14 cellular contexts compared by ENCODE assay signal in the genomic region with DNA sequence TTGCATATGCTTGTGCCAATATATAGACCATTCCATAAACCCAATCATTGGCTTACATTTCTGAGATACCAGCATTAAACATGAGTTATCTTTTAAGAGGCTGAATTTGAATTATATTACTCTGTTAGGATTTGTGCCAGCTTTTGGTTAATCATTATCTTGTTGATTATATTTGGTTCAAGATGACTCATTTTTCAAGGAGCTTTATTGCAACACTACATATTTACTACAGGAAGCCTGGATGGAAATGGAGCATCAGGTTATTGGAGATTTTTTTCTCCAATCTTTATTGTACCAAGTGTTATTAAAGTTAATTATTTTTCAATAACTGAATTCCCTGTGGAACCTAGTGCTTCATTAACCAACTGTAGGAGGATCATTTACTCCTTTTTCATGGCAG. TPM values are rescaled to one million over a fixed set of nuclear protein-coding genes. Genes with fewer than 3 reads are reported as not detected.
DNase-seq lines count a peak whose midpoint lies in the region; ATAC-seq, FAIRE-seq and TF ChIP-seq lines count a peak whose summit lies in the region.
"Had no signal": no experiment of that assay in that cellular context is flagged by ENCODE, and none has a peak within 500 bp of the region (broad histone marks: within the 10 kb centered on the region; RNA-seq: fewer than 3 reads in every experiment).

No MANE protein-coding gene starts in this region.

- H3K9me3 ChIP-seq in HEK293 (ENCODE audit: control insufficient read depth, insufficient read depth, low read depth, low read length) (no peaks in the 10 kb centered on the region), adrenal gland (replicated peaks in 1 of 3) (no peaks in the 10 kb centered on the region), gastrocnemius medialis (no peaks in the 10 kb centered on the region)
- H3K9me3 ChIP-seq in CD8-positive, alpha-beta T cell (ENCODE audit: low read length): no peaks in the 10 kb centered on the region
- H3K9me3 ChIP-seq: SJSA1 had no signal

- H3K36me3 ChIP-seq in HEK293 (ENCODE audit: control insufficient read depth in 2 of 2, insufficient read depth in 1 of 2, low read length in 2 of 2) (no peaks in the 10 kb centered on the region; a peak in 1 of 3 replicates), adrenal gland (replicated peaks in 1 of 2) (no peaks in the 10 kb centered on the region), gastrocnemius medialis (no peaks in the 10 kb centered on the region)
- no peaks in the 10 kb centered on the region for H3K36me3 ChIP-seq in CD8-positive, alpha-beta T cell (ENCODE audit: insufficient read depth, low read length)
- H3K36me3 ChIP-seq: SJSA1 had no signal

- no peak overlapping the region for H3K27ac Mint-ChIP-seq in CD8-positive, alpha-beta T cell
- H3K27ac Mint-ChIP-seq: activated CD4-positive, alpha-beta T cell treated with anti-CD3 and anti-CD28 coated beads, Interleukin-2, amount 10 ng/mL, durations not matched to agents 24 days and 14 days; stimulated activated naive B cell treated with anti-CD40 and anti-IgM and Interleukin-4, amounts not matched to agents 10 μg/mL and 1 μg/mL and 100 μg/mL, for 72 hours had no signal

- intact Hi-C loops in adrenal gland (cut with DNase I) (no loop called here), gastrocnemius medialis (cut with DNase I; ENCODE audit: low total_unique reads) (no loop called here)
- intact Hi-C loops in CD8-positive, alpha-beta T cell (cut with DNase I, micrococcal nuclease): loop anchor here in 1 of 2 experiments (5.0 kb wide), 1 partner anchor 328 kb away; no protein-coding TSS in a partner anchor

- DNase-seq in ACHN (peak; percentile 88), adrenal gland (no peak), germinal center (ENCODE audit: low spot score) (no peak), gastrocnemius medialis (no peak), pons (ENCODE audit: low spot score) (no peak)
- no peak for DNase-seq in CD8-positive, alpha-beta T cell
- DNase-seq: activated CD4-positive, alpha-beta T cell treated with anti-CD3 and anti-CD28 coated beads, Interleukin-2, amount 10 ng/mL, durations not matched to agents 24 days and 14 days; activated gamma-delta T cell treated with Interleukin-2 at 50 U/mL for 16 hours; CD4-positive, alpha-beta memory T cell; dorsolateral prefrontal cortex; stimulated activated naive B cell treated with anti-CD40 and anti-IgM and Interleukin-4, amounts not matched to agents 10 μg/mL and 1 μg/mL and 100 μg/mL, for 72 hours had no signal

- H3K27ac ChIP-seq in HEK293 (ENCODE audit: extremely low read depth, low read depth, low read length) (no peak overlapping the region), adrenal gland (peak overlapping the region in 3 of 5 donors; percentile 7 to 50 (median 39)), gastrocnemius medialis (no peak overlapping the region)
- no peak overlapping the region for H3K27ac ChIP-seq in CD8-positive, alpha-beta T cell (ENCODE audit: low read depth, low read length)
- H3K27ac ChIP-seq: dorsolateral prefrontal cortex, SJSA1 had no signal

- H3K36me3 Mint-ChIP-seq in CD8-positive, alpha-beta T cell: peaks cover 21% of the 10 kb centered on the region

- ATAC-seq in gastrocnemius medialis: no peak
- ATAC-seq in CD8-positive, alpha-beta T cell: no peak
- ATAC-seq: stimulated activated naive B cell treated with anti-CD40 and anti-IgM and Interleukin-4, amounts not matched to agents 10 μg/mL and 1 μg/mL and 100 μg/mL, for 72 hours had no signal

- no peaks in the 10 kb centered on the region for H3K27me3 Mint-ChIP-seq in CD8-positive, alpha-beta T cell (ENCODE audit: low read depth)
- H3K27me3 Mint-ChIP-seq: activated CD4-positive, alpha-beta T cell treated with anti-CD3 and anti-CD28 coated beads, Interleukin-2, amount 10 ng/mL, durations not matched to agents 24 days and 14 days; CD4-positive, alpha-beta memory T cell; stimulated activated naive B cell treated with anti-CD40 and anti-IgM and Interleukin-4, amounts not matched to agents 10 μg/mL and 1 μg/mL and 100 μg/mL, for 72 hours had no signal

- CTCF ChIA-PET in HEK293 (lab: Yijun Ruan, JAX): interaction anchor here (1.0 to 4.7 kb wide), 9 partner anchors 9 to 326 kb away, joined by 3 to 52 read pairs (median 4); no protein-coding TSS in a partner anchor
- CTCF ChIA-PET in CD8-positive, alpha-beta T cell (lab: Charles Lee): interaction anchor here (1.1 to 4.3 kb wide), 15 partner anchors 10 to 344 kb away, joined by 3 to 119 read pairs (median 9); no protein-coding TSS in a partner anchor

- FAIRE-seq in islet of Langerhans (lab: Jason Lieb, UNC): peak; percentile 100

- H3K27me3 ChIP-seq in adrenal gland: no peaks in the 10 kb centered on the region
- H3K27me3 ChIP-seq in gastrocnemius medialis: no peaks in the 10 kb centered on the region
- H3K27me3 ChIP-seq in CD8-positive, alpha-beta T cell (ENCODE audit: insufficient read depth, low read length): no peaks in the 10 kb centered on the region
- H3K27me3 ChIP-seq: dorsolateral prefrontal cortex, SJSA1 had no signal

- TF ChIP-seq CTCF in HEK293 (tag by site-specific recombination; IDR thresholded peaks at IDR 0.05) (no peak), adrenal gland (IDR thresholded peaks at IDR 0.05) (no peak), gastrocnemius medialis (IDR thresholded peaks at IDR 0.05 in 4 of 5, conservative IDR thresholded peaks at IDR 0.05 in 1 of 5) (no peak)
- no peak for TF ChIP-seq CTCF in CD8-positive, alpha-beta T cell (IDR thresholded peaks at IDR 0.05)

- H3K4me1 Mint-ChIP-seq in CD8-positive, alpha-beta T cell (ENCODE audit: low read depth): peaks cover 81% of the 10 kb centered on the region

- no peak for TF ChIP-seq POLR2A in adrenal gland (IDR thresholded peaks at IDR 0.05)
- TF ChIP-seq POLR2A in gastrocnemius medialis (IDR thresholded peaks at IDR 0.05): no peak

- POLR2A ChIA-PET in HEK293 (lab: Yijun Ruan, JAX): no interaction called here
- POLR2A ChIA-PET in CD8-positive, alpha-beta T cell (lab: Charles Lee): no interaction called here

- H3K4me1 ChIP-seq in HEK293 (ENCODE audit: control insufficient read depth, insufficient read depth, low read length) (peaks cover 19% of the 10 kb centered on the region), adrenal gland (replicated peaks in 1 of 2) (peaks cover 52 to 66% of the 10 kb centered on the region in 2 donors), gastrocnemius medialis (no peaks in the 10 kb centered on the region)
- H3K4me1 ChIP-seq in CD8-positive, alpha-beta T cell (ENCODE audit: insufficient read depth, low read length): peaks cover 51% of the 10 kb centered on the region

- in situ Hi-C loops in ACHN (cut with HindIII; ENCODE audit: low pct_ligation_motif_present, low pct_unique_long_range_greater_than_20kb, low sequenced_read_pairs) (no loop called here), gastrocnemius medialis (cut with MboI; ENCODE audit: low sequenced_read_pairs in 4 of 4) (no loop called here)

- H3K4me3 ChIP-seq in HEK293 (ENCODE audit: low read depth, low read length): no peak overlapping the region
- H3K4me3 ChIP-seq in adrenal gland: no peak overlapping the region
- no peak overlapping the region for H3K4me3 ChIP-seq in gastrocnemius medialis
- H3K4me3 ChIP-seq in CD8-positive, alpha-beta T cell (ENCODE audit: low read depth, low read length): no peak overlapping the region
- H3K4me3 ChIP-seq: dorsolateral prefrontal cortex, SJSA1 had no signal

- H3K9me3 Mint-ChIP-seq in CD8-positive, alpha-beta T cell: no peaks in the 10 kb centered on the region
- H3K9me3 Mint-ChIP-seq: activated CD4-positive, alpha-beta T cell treated with anti-CD3 and anti-CD28 coated beads, Interleukin-2, amount 10 ng/mL, durations not matched to agents 24 days and 14 days had no signal

- no peak overlapping the region for H3K4me3 Mint-ChIP-seq in CD8-positive, alpha-beta T cell
- H3K4me3 Mint-ChIP-seq: activated CD4-positive, alpha-beta T cell treated with anti-CD3 and anti-CD28 coated beads, Interleukin-2, amount 10 ng/mL, durations not matched to agents 24 days and 14 days; stimulated activated naive B cell treated with anti-CD40 and anti-IgM and Interleukin-4, amounts not matched to agents 10 μg/mL and 1 μg/mL and 100 μg/mL, for 72 hours had no signal

TF ChIP-seq in HEK293, 187 proteins besides CTCF, POLR2A, EP300 and RAD21 (continues in another document):
- TF ChIP-seq ZNF596 (tag by site-specific recombination; IDR thresholded peaks at IDR 0.05) (no peak), ZNF155 (tag by site-specific recombination; IDR thresholded peaks at IDR 0.05) (no peak), ZBTB1 (tag by site-specific recombination; IDR thresholded peaks at IDR 0.05) (no peak), ZNF292 (tag by site-specific recombination; IDR thresholded peaks at IDR 0.05; ENCODE audit: borderline replicate concordance, low read depth) (no peak), TCF7L2 (IDR thresholded peaks at IDR 0.05; ENCODE audit: borderline replicate concordance, low read depth, low read length) (no peak), ZNF433 (tag by site-specific recombination; IDR thresholded peaks at IDR 0.05; ENCODE audit: low read depth) (no peak)
- TF ChIP-seq, protein P1, sequence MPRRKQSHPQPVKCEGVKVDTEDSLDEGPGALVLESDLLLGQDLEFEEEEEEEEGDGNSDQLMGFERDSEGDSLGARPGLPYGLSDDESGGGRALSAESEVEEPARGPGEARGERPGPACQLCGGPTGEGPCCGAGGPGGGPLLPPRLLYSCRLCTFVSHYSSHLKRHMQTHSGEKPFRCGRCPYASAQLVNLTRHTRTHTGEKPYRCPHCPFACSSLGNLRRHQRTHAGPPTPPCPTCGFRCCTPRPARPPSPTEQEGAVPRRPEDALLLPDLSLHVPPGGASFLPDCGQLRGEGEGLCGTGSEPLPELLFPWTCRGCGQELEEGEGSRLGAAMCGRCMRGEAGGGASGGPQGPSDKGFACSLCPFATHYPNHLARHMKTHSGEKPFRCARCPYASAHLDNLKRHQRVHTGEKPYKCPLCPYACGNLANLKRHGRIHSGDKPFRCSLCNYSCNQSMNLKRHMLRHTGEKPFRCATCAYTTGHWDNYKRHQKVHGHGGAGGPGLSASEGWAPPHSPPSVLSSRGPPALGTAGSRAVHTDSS (tag by site-specific recombination; IDR thresholded peaks at IDR 0.05): no peak

RNA-seq across cellular contexts. Expression of a gene that starts 26.4 kb away (rescaled TPM):
- total RNA-seq in adrenal gland (10 to 100 TPM; 32.1 to 64.0 (median 55.1) TPM), gastrocnemius medialis (1 to 10 TPM; 3.0 to 5.0 (median 4.6) TPM)
- 10 to 100 TPM; 29.9 to 37.5 (median 35.9) TPM for polyA plus RNA-seq in adrenal gland
- 100 to 1,000 TPM; 224 to 240 TPM for total RNA-seq in CD8-positive, alpha-beta T cell

Comparison
In these comparisons a context has a peak if more than half of its experiments do, and no peak if none do; other contexts are left out.
1. H3K27ac ChIP-seq: peak in adrenal gland (3 of 5); none in HEK293 (single experiment), gastrocnemius medialis (0 of 4) and CD8-positive, alpha-beta T cell (single experiment).
2. RNA of a gene that starts 26.4 kb away (total RNA-seq): 224 to 240 TPM in CD8-positive, alpha-beta T cell and 32.1 to 64.0 TPM in adrenal gland; 3.0 to 5.0 TPM in gastrocnemius medialis; every median in the first group is over 4 times any median in the second.